20 cellular contexts compared by ENCODE assay signal in the genomic region with DNA sequence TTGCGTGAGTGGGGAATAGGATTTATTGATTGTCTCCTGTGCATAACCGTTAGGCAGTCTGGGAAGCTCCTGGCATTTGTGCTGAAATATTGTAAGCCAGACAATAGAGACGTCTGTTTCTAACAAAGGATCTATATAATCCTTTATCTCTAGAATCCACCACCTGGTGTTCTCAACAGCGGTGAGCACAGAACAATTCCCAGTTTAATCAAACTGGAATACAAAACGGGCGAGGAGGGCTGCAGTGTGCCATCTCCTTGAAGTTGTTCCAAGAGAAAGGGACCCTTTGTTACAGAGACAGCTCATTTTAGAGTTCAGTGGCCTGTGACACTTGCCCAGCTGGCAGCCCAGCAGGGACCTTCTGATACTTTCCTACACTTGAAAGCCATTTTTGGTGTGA.
DNase-seq lines count a peak whose midpoint lies in the region; TF ChIP-seq lines count a peak whose summit lies in the region.
"Had no signal": no experiment of that assay in that cellular context is flagged by ENCODE, and none has a peak within 500 bp of the region (broad histone marks: within the 10 kb centered on the region; RNA-seq: fewer than 3 reads in every experiment).

No MANE protein-coding gene starts in this region.

- no peaks in the 10 kb centered on the region for H3K36me3 Mint-ChIP-seq in brain
- H3K36me3 Mint-ChIP-seq: immature natural killer cell had no signal

- no peaks in the 10 kb centered on the region for H3K27me3 ChIP-seq in right atrium auricular region
- H3K27me3 ChIP-seq: vagina had no signal

- peak; percentile 74 for DNase-seq in NCI-H82 (lab: John Stamatoyannopoulos, UW)
- DNase-seq in NCI-H82 treated with DMSO at 0.1 percent for 48 hours (lab: John Stamatoyannopoulos, UW; ENCODE audit: unreplicated experiment), result no peak
- DNase-seq in NCI-H345 (lab: John Stamatoyannopoulos, UW), result peak; percentile 94
- peak; percentile 79 for DNase-seq in retina
- DNase-seq in T-helper 9 cell, result no peak
- no peak for DNase-seq in dermis blood vessel endothelial cell
- DNase-seq in right atrium auricular region (ENCODE audit: low spot score), result no peak
- DNase-seq: DMS79, H7, immature natural killer cell, Karpas-422, NCI-H1694, right cardiac atrium, SIG-M5, T-helper 2 cell had no signal

- peaks cover 0 to 4% (median 0%) of the 10 kb centered on the region in 5 experiments for H3K9me3 Mint-ChIP-seq in brain
- H3K9me3 Mint-ChIP-seq: activated T-helper 17 cell treated with anti-CD3 and anti-CD28 coated beads, Interleukin-2, amount 50 U/mL, for 72 hours; immature natural killer cell had no signal

- peak overlapping the region in 1 of 5 experiments; percentile 32 for H3K4me3 Mint-ChIP-seq in brain
- H3K4me3 Mint-ChIP-seq: activated T-helper 17 cell treated with anti-CD3 and anti-CD28 coated beads, Interleukin-2, amount 50 U/mL, for 72 hours; immature natural killer cell had no signal

- H3K36me3 ChIP-seq in right atrium auricular region, result no peaks in the 10 kb centered on the region
- H3K36me3 ChIP-seq: vagina had no signal

- no peaks in the 10 kb centered on the region for H3K9me3 ChIP-seq in right atrium auricular region
- H3K9me3 ChIP-seq: A549, vagina had no signal

- H3K4me1 Mint-ChIP-seq in brain, result peaks cover 34% of the 10 kb centered on the region
- H3K4me1 Mint-ChIP-seq: activated T-helper 17 cell treated with anti-CD3 and anti-CD28 coated beads, Interleukin-2, amount 50 U/mL, for 72 hours had no signal

- TF ChIP-seq CTCF in brain (conservative IDR thresholded peaks at IDR 0.05) (no peak), right atrium auricular region (IDR thresholded peaks at IDR 0.05) (no peak)

- peaks cover 0 to 11% of the 10 kb centered on the region in 2 donors for H3K4me1 ChIP-seq in right atrium auricular region
- H3K4me1 ChIP-seq: vagina had no signal

- H3K4me3 ChIP-seq in right atrium auricular region, result no peak overlapping the region
- H3K4me3 ChIP-seq: A549, lung, vagina had no signal

- no peaks in the 10 kb centered on the region for H3K27me3 Mint-ChIP-seq in brain
- H3K27me3 Mint-ChIP-seq: activated T-helper 17 cell treated with anti-CD3 and anti-CD28 coated beads, Interleukin-2, amount 50 U/mL, for 72 hours had no signal

- peak overlapping the region in 4 of 5 experiments; percentile 24 to 67 (median 58) for H3K27ac Mint-ChIP-seq in brain
- H3K27ac Mint-ChIP-seq: activated T-helper 17 cell treated with anti-CD3 and anti-CD28 coated beads, Interleukin-2, amount 50 U/mL, for 72 hours had no signal

- no peak overlapping the region for H3K27ac ChIP-seq in right atrium auricular region
- H3K27ac ChIP-seq: A549, vagina had no signal

Comparison
In these comparisons a context has a peak if more than half of its experiments do, and no peak if none do; other contexts are left out.
1. DNase-seq: peak in NCI-H82 (single experiment), NCI-H345 (single experiment) and retina (single experiment); none in NCI-H82 treated with DMSO at 0.1 percent for 48 hours (single experiment), T-helper 9 cell (single experiment), dermis blood vessel endothelial cell (single experiment) and right atrium auricular region (single experiment).